ENCODE assay signal across 1 cellular context in the genomic region with DNA sequence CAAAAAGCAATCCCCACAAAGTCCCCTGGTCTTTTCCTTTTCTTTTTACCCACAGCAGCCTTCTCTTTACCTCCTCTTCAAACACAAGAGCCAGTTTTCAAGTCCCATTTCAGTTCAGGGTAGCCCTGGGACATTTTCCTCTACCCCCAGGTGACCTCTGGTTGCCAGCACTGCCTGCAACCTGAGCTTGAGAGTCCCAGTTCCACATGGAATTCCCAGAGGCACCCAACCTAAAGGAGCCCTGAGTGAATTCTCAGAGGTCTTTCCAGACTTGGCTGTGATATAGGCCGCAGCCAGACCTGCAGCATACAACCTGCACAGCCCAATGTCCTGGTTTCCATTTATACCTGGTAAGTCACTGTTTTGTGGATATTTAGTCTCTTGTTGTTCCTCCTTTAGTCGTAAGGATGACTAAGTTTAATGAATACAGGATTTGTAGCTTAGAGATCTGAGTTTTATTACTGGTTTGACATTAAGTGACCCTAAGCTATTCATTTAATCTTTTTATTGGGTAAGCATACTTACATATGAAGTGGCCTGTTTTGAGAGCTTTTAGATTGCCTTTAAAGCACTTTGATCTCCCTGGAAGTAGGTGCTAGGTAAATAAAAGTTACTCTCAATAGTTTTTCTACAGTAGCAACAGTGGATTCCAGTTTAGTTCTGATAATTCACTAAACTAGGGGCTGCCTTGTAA.
TF ChIP-seq lines count a peak whose summit lies in the region.

No MANE protein-coding gene starts in this region.

TF ChIP-seq in HepG2, 621 proteins besides CTCF, POLR2A, EP300 and RAD21 (continued from another document):
- TF ChIP-seq ZNF652 (CRISPR knock-in tag; IDR thresholded peaks at IDR 0.05; ENCODE audit: borderline replicate concordance, low read depth) (no peak), ZNF296 (CRISPR knock-in tag; conservative IDR thresholded peaks at IDR 0.05) (no peak), CEBPB (IDR thresholded peaks at IDR 0.05; ENCODE audit: borderline replicate concordance, low read depth, low read length) (no peak), ATM (IDR thresholded peaks at IDR 0.05; ENCODE audit: borderline replicate concordance) (no peak), KAT7 (CRISPR knock-in tag; IDR thresholded peaks at IDR 0.05; ENCODE audit: borderline replicate concordance) (no peak), NR2F6 (IDR thresholded peaks at IDR 0.05) (peak; percentile 61), NR2F6 (CRISPR knock-in tag; IDR thresholded peaks at IDR 0.05) (no peak), ZKSCAN5 (CRISPR knock-in tag; IDR thresholded peaks at IDR 0.05) (no peak), ZNF777 (CRISPR knock-in tag; IDR thresholded peaks at IDR 0.05) (no peak), TARDBP (CRISPR knock-in tag; IDR thresholded peaks at IDR 0.05) (no peak), HHEX (CRISPR knock-in tag; IDR thresholded peaks at IDR 0.05) (peak; percentile 61), ZNF263 (CRISPR knock-in tag; IDR thresholded peaks at IDR 0.05) (no peak), TCF7 (IDR thresholded peaks at IDR 0.05; ENCODE audit: low read depth) (0 out of 2 replicates have a peak, but pooled peaks have one; percentile 16), ZNF547 (CRISPR knock-in tag; IDR thresholded peaks at IDR 0.05) (no peak), SP4 (CRISPR knock-in tag; IDR thresholded peaks at IDR 0.05) (no peak), ZNF746 (CRISPR knock-in tag; IDR thresholded peaks at IDR 0.05) (no peak), ZFX (CRISPR knock-in tag; IDR thresholded peaks at IDR 0.05; ENCODE audit: low read depth) (no peak)
- TF ChIP-seq, protein P1, sequence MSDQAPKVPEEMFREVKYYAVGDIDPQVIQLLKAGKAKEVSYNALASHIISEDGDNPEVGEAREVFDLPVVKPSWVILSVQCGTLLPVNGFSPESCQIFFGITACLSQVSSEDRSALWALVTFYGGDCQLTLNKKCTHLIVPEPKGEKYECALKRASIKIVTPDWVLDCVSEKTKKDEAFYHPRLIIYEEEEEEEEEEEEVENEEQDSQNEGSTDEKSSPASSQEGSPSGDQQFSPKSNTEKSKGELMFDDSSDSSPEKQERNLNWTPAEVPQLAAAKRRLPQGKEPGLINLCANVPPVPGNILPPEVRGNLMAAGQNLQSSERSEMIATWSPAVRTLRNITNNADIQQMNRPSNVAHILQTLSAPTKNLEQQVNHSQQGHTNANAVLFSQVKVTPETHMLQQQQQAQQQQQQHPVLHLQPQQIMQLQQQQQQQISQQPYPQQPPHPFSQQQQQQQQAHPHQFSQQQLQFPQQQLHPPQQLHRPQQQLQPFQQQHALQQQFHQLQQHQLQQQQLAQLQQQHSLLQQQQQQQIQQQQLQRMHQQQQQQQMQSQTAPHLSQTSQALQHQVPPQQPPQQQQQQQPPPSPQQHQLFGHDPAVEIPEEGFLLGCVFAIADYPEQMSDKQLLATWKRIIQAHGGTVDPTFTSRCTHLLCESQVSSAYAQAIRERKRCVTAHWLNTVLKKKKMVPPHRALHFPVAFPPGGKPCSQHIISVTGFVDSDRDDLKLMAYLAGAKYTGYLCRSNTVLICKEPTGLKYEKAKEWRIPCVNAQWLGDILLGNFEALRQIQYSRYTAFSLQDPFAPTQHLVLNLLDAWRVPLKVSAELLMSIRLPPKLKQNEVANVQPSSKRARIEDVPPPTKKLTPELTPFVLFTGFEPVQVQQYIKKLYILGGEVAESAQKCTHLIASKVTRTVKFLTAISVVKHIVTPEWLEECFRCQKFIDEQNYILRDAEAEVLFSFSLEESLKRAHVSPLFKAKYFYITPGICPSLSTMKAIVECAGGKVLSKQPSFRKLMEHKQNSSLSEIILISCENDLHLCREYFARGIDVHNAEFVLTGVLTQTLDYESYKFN (CRISPR knock-in tag; conservative IDR thresholded peaks at IDR 0.05): no peak
- TF ChIP-seq, protein P2, sequence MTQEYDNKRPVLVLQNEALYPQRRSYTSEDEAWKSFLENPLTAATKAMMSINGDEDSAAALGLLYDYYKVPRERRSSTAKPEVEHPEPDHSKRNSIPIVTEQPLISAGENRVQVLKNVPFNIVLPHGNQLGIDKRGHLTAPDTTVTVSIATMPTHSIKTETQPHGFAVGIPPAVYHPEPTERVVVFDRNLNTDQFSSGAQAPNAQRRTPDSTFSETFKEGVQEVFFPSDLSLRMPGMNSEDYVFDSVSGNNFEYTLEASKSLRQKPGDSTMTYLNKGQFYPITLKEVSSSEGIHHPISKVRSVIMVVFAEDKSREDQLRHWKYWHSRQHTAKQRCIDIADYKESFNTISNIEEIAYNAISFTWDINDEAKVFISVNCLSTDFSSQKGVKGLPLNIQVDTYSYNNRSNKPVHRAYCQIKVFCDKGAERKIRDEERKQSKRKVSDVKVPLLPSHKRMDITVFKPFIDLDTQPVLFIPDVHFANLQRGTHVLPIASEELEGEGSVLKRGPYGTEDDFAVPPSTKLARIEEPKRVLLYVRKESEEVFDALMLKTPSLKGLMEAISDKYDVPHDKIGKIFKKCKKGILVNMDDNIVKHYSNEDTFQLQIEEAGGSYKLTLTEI (CRISPR knock-in tag; conservative IDR thresholded peaks at IDR 0.05): no peak
